Comparison of ENCODE assay signal across 8 cellular contexts in genomic region chr11:20131744-20132666, GRCh38. TPM values are rescaled to one million over a fixed set of nuclear protein-coding genes. Genes with fewer than 3 reads are reported as not detected.
DNase-seq lines count a peak whose midpoint lies in the region; ATAC-seq, FAIRE-seq and TF ChIP-seq lines count a peak whose summit lies in the region.

No MANE protein-coding gene starts in this region.

- H4K5ac ChIP-seq in H1 (ENCODE audit: insufficient read length, low read depth, low read length) = no peak overlapping the region

- DNase-seq in NCI-H524 (lab: John Stamatoyannopoulos, UW) = peak; percentile 32 to 46
- no peak for DNase-seq in NCI-H524 treated with DMSO at 0.1 percent for 48 hours (lab: John Stamatoyannopoulos, UW)
- peak; percentile 40 to 65 for DNase-seq in Kasumi-1 (lab: John Stamatoyannopoulos, UW)
- peak; percentile 58 to 69 for DNase-seq in activated CD4-positive, alpha-beta T cell treated with anti-CD3 and anti-CD28 coated beads, Interleukin-2, amount 50 U/mL, for 48 hours
- peak in 1 of 2 experiments; percentile 85 for DNase-seq in H1 (ENCODE audit: low read depth in 1 of 2, low spot score in 2 of 2)
- DNase-seq in mesenchymal stem cell = peak; percentile 60
- peak; percentile 7 for DNase-seq in stimulated activated naive CD4-positive, alpha-beta T cell treated with Interleukin-2 at 50 U/mL for 16 hours (lab: John Stamatoyannopoulos, UW)

- H2BK12ac ChIP-seq in H1 (ENCODE audit: low read depth, low read length) (peak overlapping the region; percentile 86; the same call in 1 of the 2 replicates), mesenchymal stem cell (ENCODE audit: low read length in 2 of 2) (peak overlapping the region; percentile 4 to 85)

- 0 out of 2 replicates have a peak overlapping the region, but pooled peaks have one; percentile 23 for H2BK20ac ChIP-seq in H1 (ENCODE audit: low read length)

- H3K27ac ChIP-seq in H1 (ENCODE audit: low read depth, low read length) (no peak overlapping the region), mesenchymal stem cell (ENCODE audit: low read length, poor library complexity, severe bottlenecking) (no peak overlapping the region)

- H3K23me2 ChIP-seq in H1 (ENCODE audit: low read depth, low read length) = peaks cover 7% of the 10 kb centered on the region; the same call in 1 of the 2 replicates

- no peak for TF ChIP-seq EP300 in H1 (IDR thresholded peaks at IDR 0.05; ENCODE audit: borderline replicate concordance in 1 of 2, low read depth in 2 of 2, low read length in 2 of 2)

- peak overlapping the region in 1 of 4 experiments; percentile 2; a peak in 2 of 7 replicates for H3K9ac ChIP-seq in H1 (replicated peaks in 1 of 4; ENCODE audit: extremely low read depth in 1 of 4, low read depth in 3 of 4, low read length in 3 of 4)
- peak overlapping the region; percentile 81 for H3K9ac ChIP-seq in mesenchymal stem cell (ENCODE audit: low read length)

- H2BK5ac ChIP-seq in H1 (ENCODE audit: low read depth, low read length) = no peak overlapping the region
- no peak overlapping the region for H2BK5ac ChIP-seq in mesenchymal stem cell (ENCODE audit: low read depth, low read length, poor library complexity, severe bottlenecking)

- CTCF ChIA-PET in H1 (lab: Charles Lee; ENCODE audit: partially characterized antibody) = interaction anchor here (0.6 to 7.4 kb wide), 54 partner anchors 9 to 1744 kb away, joined by 3 to 102 read pairs (median 4); partner anchors contain the start of gene DBX1

- H3K4me2 ChIP-seq in H1 (ENCODE audit: insufficient read depth in 1 of 2, low read depth in 2 of 2, low read length in 2 of 2) = peak overlapping the region; percentile 80 to 95
- peak overlapping the region; percentile 64 for H3K4me2 ChIP-seq in mesenchymal stem cell (ENCODE audit: low read length, poor library complexity, severe bottlenecking)

- peak overlapping the region; percentile 35 for H4K91ac ChIP-seq in H1 (replicated peaks; ENCODE audit: insufficient read length, low read length)
- peak overlapping the region; percentile 83 for H4K91ac ChIP-seq in mesenchymal stem cell (ENCODE audit: low read length)

- H3K14ac ChIP-seq in H1 (ENCODE audit: insufficient read length) (no peak overlapping the region), mesenchymal stem cell (ENCODE audit: low read length in 2 of 2) (peak overlapping the region in 1 of 2 experiments; percentile 73)

- H3K56ac ChIP-seq in H1 (replicated peaks; ENCODE audit: insufficient read length, low read depth, low read length) = no peak overlapping the region

- WGBS in H1 (ENCODE audit: extremely low coverage in 1 of 2, insufficient coverage in 1 of 2, insufficient read length in 1 of 2, insufficient replicate concordance in 2 of 2, low coverage in 1 of 2, low lambda C conversion rate in 2 of 2, missing lambda C conversion rate in 1 of 2), 2 experiments = 19% methylated on average over 54 of the region's 54 CpGs; no CpG with 5 or more reads in 1 of the 2 experiments
- WGBS in mesenchymal stem cell = 23% methylated on average over 51 of the region's 54 CpGs

- H3K36me3 ChIP-seq in H1 (ENCODE audit: control insufficient read depth in 2 of 4, insufficient read depth in 4 of 4, low read length in 3 of 4) = no peaks in the 10 kb centered on the region
- no peaks in the 10 kb centered on the region for H3K36me3 ChIP-seq in mesenchymal stem cell (ENCODE audit: control insufficient read depth in 1 of 2, insufficient read depth in 2 of 2, low read depth in 1 of 2, low read length in 2 of 2)

- no peak for TF ChIP-seq POLR2A in H1 (IDR thresholded peaks at IDR 0.05; ENCODE audit: control extremely low read depth in 1 of 2, low read depth in 2 of 2, low read length in 2 of 2)

- peak overlapping the region; percentile 26 to 77 (median 64); a peak in 7 of 8 replicates for H3K4me3 ChIP-seq in H1 (ENCODE audit: extremely low read depth in 1 of 4, insufficient read depth in 2 of 4, low read depth in 3 of 4, low read length in 4 of 4)
- peak overlapping the region; percentile 50 to 80 for H3K4me3 ChIP-seq in mesenchymal stem cell (ENCODE audit: insufficient read depth in 1 of 2, low read depth in 1 of 2, low read length in 2 of 2)

- peaks cover 0 to 5% (median 4%) of the 10 kb centered on the region in 4 experiments; a peak in 5 of 7 replicates for H3K4me1 ChIP-seq in H1 (replicated peaks in 1 of 4; ENCODE audit: control insufficient read depth in 3 of 4, insufficient read depth in 4 of 4, low read length in 3 of 4)
- peaks cover 10% of the 10 kb centered on the region for H3K4me1 ChIP-seq in mesenchymal stem cell (ENCODE audit: control insufficient read depth, insufficient read depth, low read depth, low read length)

- POLR2A ChIA-PET in H1 (lab: Charles Lee; ENCODE audit: partially characterized antibody) = interaction anchor here (1.8 kb wide), 1 partner anchor 9 kb away, joined by 4 read pairs; no protein-coding TSS in a partner anchor

- H3K79me1 ChIP-seq in H1 (ENCODE audit: low read depth, low read length) (no peaks in the 10 kb centered on the region), mesenchymal stem cell (replicated peaks; ENCODE audit: low read length, poor library complexity, severe bottlenecking) (no peaks in the 10 kb centered on the region)

- TF ChIP-seq CTCF in H1 (IDR thresholded peaks at IDR 0.05; ENCODE audit: control extremely low read depth in 1 of 3, insufficient read depth in 1 of 3, low read depth in 1 of 3, low read length in 3 of 3) = peak; percentile 72 to 84 (median 80)

- H2BK120ac ChIP-seq in H1 (replicated peaks; ENCODE audit: low read depth, low read length) (no peak overlapping the region), mesenchymal stem cell (ENCODE audit: low read depth, low read length) (peak overlapping the region; percentile 30)

- H2AK5ac ChIP-seq in H1 (ENCODE audit: low read depth, low read length) = no peak overlapping the region
- H2AK5ac ChIP-seq in mesenchymal stem cell (ENCODE audit: low read length, severe bottlenecking) = no peak overlapping the region

- peak overlapping the region; percentile 90 for H4K8ac ChIP-seq in H1 (ENCODE audit: extremely low read depth, insufficient read depth, low read length)
- H4K8ac ChIP-seq in mesenchymal stem cell (ENCODE audit: low read length) = peak overlapping the region; percentile 79

- peak; percentile 65 for FAIRE-seq in H1 (lab: Jason Lieb, UNC)

- no peaks in the 10 kb centered on the region for H3K79me2 ChIP-seq in H1 (ENCODE audit: control insufficient read depth in 1 of 2, insufficient read depth in 2 of 2, low read length in 2 of 2)

- H3K27me3 ChIP-seq in H1 (replicated peaks in 1 of 4; ENCODE audit: control insufficient read depth in 3 of 4, extremely low read depth in 1 of 4, insufficient read depth in 3 of 4, low read length in 3 of 4) (peaks cover 8 to 24% (median 17%) of the 10 kb centered on the region in 4 experiments), mesenchymal stem cell (ENCODE audit: control insufficient read depth in 1 of 2, insufficient read depth in 1 of 2, low read length in 2 of 2) (peaks cover 0 to 15% of the 10 kb centered on the region in 2 experiments)

- no peaks in the 10 kb centered on the region for H4K20me1 ChIP-seq in H1 (replicated peaks in 1 of 2; ENCODE audit: control insufficient read depth in 1 of 2, insufficient read depth in 2 of 2, low read length in 2 of 2)

- no peak overlapping the region for H3K18ac ChIP-seq in H1 (ENCODE audit: extremely low read depth, low read length)
- peak overlapping the region; percentile 25 to 58 for H3K18ac ChIP-seq in mesenchymal stem cell (ENCODE audit: low read depth in 1 of 2, low read length in 2 of 2)

- H2BK15ac ChIP-seq in H1 (ENCODE audit: low read length) (peak overlapping the region; percentile 20; the same call in 1 of the 2 replicates), mesenchymal stem cell (ENCODE audit: low read depth, poor library complexity, severe bottlenecking) (peak overlapping the region; percentile 66)

- H3K23ac ChIP-seq in H1 (ENCODE audit: insufficient read length) = no peak overlapping the region
- no peak overlapping the region for H3K23ac ChIP-seq in mesenchymal stem cell (ENCODE audit: low read length in 2 of 2)

- H2AFZ ChIP-seq in H1 (ENCODE audit: low read length) = peak overlapping the region; percentile 93
- peak overlapping the region; percentile 96 for H2AFZ ChIP-seq in mesenchymal stem cell (ENCODE audit: low read depth, low read length)

- TF ChIP-seq RAD21 in H1 (IDR thresholded peaks at IDR 0.05 in 1 of 2, conservative IDR thresholded peaks at IDR 0.05 in 1 of 2; ENCODE audit: low read depth in 2 of 2, low read length in 2 of 2) = peak; percentile 83 to 85

- no peak for ATAC-seq in HG03460 (IDR thresholded peaks at IDR 0.05; ENCODE audit: unreplicated experiment)

- H3K9me3 ChIP-seq in H1 (ENCODE audit: insufficient read depth in 2 of 2, low read depth in 1 of 2, low read length in 1 of 2) (no peaks in the 10 kb centered on the region), mesenchymal stem cell (ENCODE audit: control insufficient read depth, low read length) (no peaks in the 10 kb centered on the region)

- H3K4ac ChIP-seq in H1 (replicated peaks; ENCODE audit: insufficient read length, low read depth, low read length) (no peak overlapping the region), mesenchymal stem cell (ENCODE audit: low read depth in 1 of 2, low read length in 2 of 2) (peak overlapping the region in 1 of 2 experiments; percentile 5)

TF ChIP-seq in H1, 55 proteins besides CTCF, POLR2A, EP300 and RAD21 (continues in another document):
- TF ChIP-seq CBX5 (IDR thresholded peaks at IDR 0.05; ENCODE audit: low read depth, low read length) = no peak
- TF ChIP-seq EZH2 (IDR thresholded peaks at IDR 0.05; ENCODE audit: low read depth, low read length, severe bottlenecking) = peak; percentile 63
- TF ChIP-seq, protein P1, sequence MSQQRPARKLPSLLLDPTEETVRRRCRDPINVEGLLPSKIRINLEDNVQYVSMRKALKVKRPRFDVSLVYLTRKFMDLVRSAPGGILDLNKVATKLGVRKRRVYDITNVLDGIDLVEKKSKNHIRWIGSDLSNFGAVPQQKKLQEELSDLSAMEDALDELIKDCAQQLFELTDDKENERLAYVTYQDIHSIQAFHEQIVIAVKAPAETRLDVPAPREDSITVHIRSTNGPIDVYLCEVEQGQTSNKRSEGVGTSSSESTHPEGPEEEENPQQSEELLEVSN (IDR thresholded peaks at IDR 0.05) = 0 out of 2 replicates have a peak, but pooled peaks have one; percentile 12
- peak; percentile 89 for TF ChIP-seq KDM4A (IDR thresholded peaks at IDR 0.05; ENCODE audit: low read depth, low read length, severe bottlenecking)

RNA-seq across cellular contexts. Expression of gene DBX1, which starts 28.3 kb away (rescaled TPM):
- not detected in 2 replicates for total RNA-seq in H1 (2021; fragmentation: NEBNext Ultra II Directional; extraction: Animal tissue kit (Norgen Biotek cat#: 25700))
- polyA plus RNA-seq in H1 (2011; rRNA removed) = 0.05 TPM in 1 of 2 replicates, not detected in the other
- polyA plus RNA-seq in H1 (2011; cell fraction: cytosol; rRNA removed) = 0.09 TPM
- not detected for polyA plus RNA-seq in H1 (2011; cell fraction: nucleus; rRNA removed)
- 0.19 TPM in 1 of 4 replicates, not detected in the others for polyA plus RNA-seq in H1 (2012, experiment 1 of 2)
- polyA plus RNA-seq in H1 (2012, experiment 2 of 2) = not detected
- polyA plus RNA-seq in H1 (2013, experiment 1 of 2) = 0.04 TPM
- polyA plus RNA-seq in H1 (2013, experiment 2 of 2) = not detected
- polyA minus RNA-seq in H1 (2011; rRNA and poly(A)+ RNA removed) = not detected in 2 replicates
- not detected for polyA minus RNA-seq in H1 (2011; cell fraction: cytosol; rRNA and poly(A)+ RNA removed)
- polyA minus RNA-seq in H1 (2011; cell fraction: nucleus; rRNA and poly(A)+ RNA removed) = not detected
- not detected for polyA plus RNA-seq in mesenchymal stem cell (2013, experiment 1 of 2)
- not detected for polyA plus RNA-seq in mesenchymal stem cell (2013, experiment 2 of 2)
